9 cellular contexts compared by ENCODE assay signal in genomic region chr6:136921521-136921935, GRCh38. TPM values are rescaled to one million over a fixed set of nuclear protein-coding genes. Genes with fewer than 3 reads are reported as not detected.
A peak's percentile ranks its signal among the peaks of the same experiment; 100 is the strongest.
DNase-seq lines count a peak whose midpoint lies in the region; ATAC-seq and TF ChIP-seq lines count a peak whose summit lies in the region.
"Had no signal": no experiment of that assay in that cellular context is flagged by ENCODE, and none has a peak within 500 bp of the region (broad histone marks: within the 10 kb centered on the region; RNA-seq: fewer than 3 reads in every experiment).

No MANE protein-coding gene starts in this region.

- under 1% methylated on average over 37 of the region's 47 CpGs for WGBS in mesenchymal stem cell
- WGBS in urinary bladder: under 1% methylated on average over 47 of the region's 47 CpGs

- no peaks in the 10 kb centered on the region for H3K79me1 ChIP-seq in mesenchymal stem cell (replicated peaks; ENCODE audit: low read length, poor library complexity, severe bottlenecking)

- H3K27ac ChIP-seq in mesenchymal stem cell (ENCODE audit: low read length, poor library complexity, severe bottlenecking) (no peak overlapping the region), urinary bladder (ENCODE audit: low read depth) (no peak overlapping the region)

- H3K4me1 ChIP-seq in mesenchymal stem cell (ENCODE audit: control insufficient read depth, insufficient read depth, low read depth, low read length) (peaks cover 22% of the 10 kb centered on the region), urinary bladder (ENCODE audit: insufficient read depth) (peaks cover 1% of the 10 kb centered on the region)

- H3K23ac ChIP-seq in mesenchymal stem cell (ENCODE audit: low read length in 2 of 2): no peak overlapping the region

- no peak overlapping the region for H2BK15ac ChIP-seq in mesenchymal stem cell (ENCODE audit: low read depth, poor library complexity, severe bottlenecking)

- no peak overlapping the region for H2AFZ ChIP-seq in mesenchymal stem cell (ENCODE audit: low read depth, low read length)

- H3K36me3 ChIP-seq in mesenchymal stem cell (ENCODE audit: control insufficient read depth in 1 of 2, insufficient read depth in 2 of 2, low read depth in 1 of 2, low read length in 2 of 2) (no peaks in the 10 kb centered on the region), urinary bladder (ENCODE audit: insufficient read depth) (no peaks in the 10 kb centered on the region)

- H3K9ac ChIP-seq in mesenchymal stem cell (ENCODE audit: low read length): no peak overlapping the region

- no peak overlapping the region for H2BK120ac ChIP-seq in mesenchymal stem cell (ENCODE audit: low read depth, low read length)

- no peaks in the 10 kb centered on the region for H3K9me3 ChIP-seq in mesenchymal stem cell (ENCODE audit: control insufficient read depth, low read length)

- no peak overlapping the region for H3K4ac ChIP-seq in mesenchymal stem cell (ENCODE audit: low read depth in 1 of 2, low read length in 2 of 2)

- TF ChIP-seq CTCF in choroid plexus epithelial cell (conservative IDR thresholded peaks at IDR 0.05; ENCODE audit: low read depth, low read length): no peak

- no peak overlapping the region for H4K8ac ChIP-seq in mesenchymal stem cell (ENCODE audit: low read length)

- H3K4me2 ChIP-seq in mesenchymal stem cell (ENCODE audit: low read length, poor library complexity, severe bottlenecking): peak overlapping the region; percentile 96

- H2AK5ac ChIP-seq in mesenchymal stem cell (ENCODE audit: low read length, severe bottlenecking): no peak overlapping the region

- H3K14ac ChIP-seq in mesenchymal stem cell (ENCODE audit: low read length in 2 of 2): no peak overlapping the region

- H2BK5ac ChIP-seq in mesenchymal stem cell (ENCODE audit: low read depth, low read length, poor library complexity, severe bottlenecking): no peak overlapping the region

- peaks cover 27 to 71% of the 10 kb centered on the region in 2 experiments for H3K27me3 ChIP-seq in mesenchymal stem cell (ENCODE audit: control insufficient read depth in 1 of 2, insufficient read depth in 1 of 2, low read length in 2 of 2)

- no peak overlapping the region for H4K91ac ChIP-seq in mesenchymal stem cell (ENCODE audit: low read length)

- H3K4me3 ChIP-seq in choroid plexus epithelial cell (ENCODE audit: low read depth, low read length): peak overlapping the region; percentile 48
- peak overlapping the region; percentile 35 to 69 for H3K4me3 ChIP-seq in mesenchymal stem cell (ENCODE audit: insufficient read depth in 1 of 2, low read depth in 1 of 2, low read length in 2 of 2)
- H3K4me3 ChIP-seq in urinary bladder (ENCODE audit: low read depth, low read length): peak overlapping the region; percentile 57

- ATAC-seq in HG03095 (IDR thresholded peaks at IDR 0.05; ENCODE audit: unreplicated experiment) (no peak), HG03432 (IDR thresholded peaks at IDR 0.05; ENCODE audit: unreplicated experiment) (no peak)

- peak; percentile 12 for DNase-seq in NCI-H2029 (lab: John Stamatoyannopoulos, UW)
- DNase-seq in NCI-H2029 treated with DMSO at 0.1 percent for 48 hours (lab: John Stamatoyannopoulos, UW): no peak
- DNase-seq in NCI-H146 treated with DMSO at 0.1 percent for 48 hours (lab: John Stamatoyannopoulos, UW; ENCODE audit: unreplicated experiment): peak; percentile 68
- no peak for DNase-seq in choroid plexus epithelial cell (ENCODE audit: low read depth)
- no peak for DNase-seq in mesenchymal stem cell

- H3K18ac ChIP-seq in mesenchymal stem cell (ENCODE audit: low read depth in 1 of 2, low read length in 2 of 2): no peak overlapping the region

- no peak overlapping the region for H2BK12ac ChIP-seq in mesenchymal stem cell (ENCODE audit: low read length in 2 of 2)

RNA-seq across cellular contexts. Expression of gene SLC35D3, which starts 0.6 kb away (rescaled TPM):
- polyA plus RNA-seq in mesenchymal stem cell (2013, experiment 1 of 2): not detected
- not detected for polyA plus RNA-seq in mesenchymal stem cell (2013, experiment 2 of 2)
- total RNA-seq in urinary bladder: 0.16 TPM
- polyA plus RNA-seq in urinary bladder: 0.09 TPM
- total RNA-seq: activated CD8-positive, alpha-beta memory T cell treated with anti-CD3 and anti-CD28 coated beads for 36 hours had no signal

Comparison
In these comparisons a context has a peak if more than half of its experiments do, and no peak if none do; other contexts are left out.
1. DNase-seq: peak in NCI-H2029 (single experiment) and NCI-H146 treated with DMSO at 0.1 percent for 48 hours (single experiment); none in NCI-H2029 treated with DMSO at 0.1 percent for 48 hours (single experiment), choroid plexus epithelial cell (single experiment) and mesenchymal stem cell (single experiment).
2. Peak in every context shown above with its lines, with median percentiles within 50 percentile points of each other: H3K4me3 ChIP-seq.